Comparison of ENCODE assay signal across 8 cellular contexts in genomic region chr15:26628879-26629529, GRCh38.
DNase-seq lines count a peak whose midpoint lies in the region; ATAC-seq and TF ChIP-seq lines count a peak whose summit lies in the region.

No MANE protein-coding gene starts in this region.

- in situ Hi-C loops in ACHN (cut with HindIII; ENCODE audit: low pct_ligation_motif_present, low pct_unique_long_range_greater_than_20kb, low sequenced_read_pairs), result no loop called here

- no peaks in the 10 kb centered on the region for H3K4me1 ChIP-seq in fibroblast of lung (ENCODE audit: control insufficient read depth, extremely low read depth, insufficient read depth, low read length)

- H2AFZ ChIP-seq in fibroblast of lung (ENCODE audit: low read length), result no peak overlapping the region

- H3K4me3 ChIP-seq in fibroblast of lung (replicated peaks in 1 of 4; ENCODE audit: control extremely low read depth in 1 of 4, insufficient read depth in 1 of 4, low read depth in 3 of 4, low read length in 4 of 4), result peak overlapping the region in 2 of 4 experiments; percentile 34 to 47

- no peak for ATAC-seq in GM19351 (IDR thresholded peaks at IDR 0.05; ENCODE audit: unreplicated experiment)

- H3K27me3 ChIP-seq in fibroblast of lung (ENCODE audit: control insufficient read depth, insufficient read depth, low read length), result no peaks in the 10 kb centered on the region

- H3K9me3 ChIP-seq in fibroblast of lung (ENCODE audit: control insufficient read depth, insufficient read depth, low read depth, low read length), result no peaks in the 10 kb centered on the region

- H4K20me1 ChIP-seq in fibroblast of lung (ENCODE audit: control insufficient read depth, extremely low read depth, insufficient read depth, low read length), result no peaks in the 10 kb centered on the region

- no peaks in the 10 kb centered on the region for H3K79me2 ChIP-seq in fibroblast of lung (ENCODE audit: control insufficient read depth, insufficient read depth, low read length)

- no peak overlapping the region for H3K9ac ChIP-seq in fibroblast of lung (ENCODE audit: insufficient read depth, low read length)

- no peak overlapping the region for H3K4me2 ChIP-seq in fibroblast of lung (ENCODE audit: extremely low read depth, insufficient read depth, low read length)

- H3K27ac ChIP-seq in C4-2B (peak overlapping the region; percentile 99), fibroblast of lung (ENCODE audit: insufficient read depth, low read length) (no peak overlapping the region)

- no peaks in the 10 kb centered on the region for H3K36me3 ChIP-seq in fibroblast of lung (ENCODE audit: control insufficient read depth, insufficient read depth, low read length)

- TF ChIP-seq CTCF in C4-2B (conservative IDR thresholded peaks at IDR 0.05) (peak; percentile 22), fibroblast of lung (conservative IDR thresholded peaks at IDR 0.05 in 1 of 2, IDR thresholded peaks at IDR 0.05 in 1 of 2; ENCODE audit: low read depth in 1 of 2, low read length in 2 of 2) (no peak), GM20000 (IDR thresholded peaks at IDR 0.05; ENCODE audit: extremely low read depth, missing control alignments) (no peak)

- peak; percentile 55 for DNase-seq in NCI-H2227 treated with DMSO at 0.1 percent for 48 hours (lab: John Stamatoyannopoulos, UW)
- DNase-seq in fibroblast of lung (ENCODE audit: low read depth in 2 of 2), result peak; percentile 57 to 73
- peak in 30 of 56 donors; percentile 4 to 65 (median 23) for DNase-seq in nucleus accumbens (lab: John Stamatoyannopoulos, UW)
- DNase-seq in GM20000 (ENCODE audit: low spot score), result no peak
- no peak for DNase-seq in NCI-H1694 treated with DMSO at 0.1 percent for 48 hours (lab: John Stamatoyannopoulos, UW)
- no peak for DNase-seq in ACHN

Comparison
In these comparisons a context has a peak if more than half of its experiments do, and no peak if none do; other contexts are left out.
1. DNase-seq: peak in NCI-H2227 treated with DMSO at 0.1 percent for 48 hours (single experiment), fibroblast of lung (2 of 2) and nucleus accumbens (30 of 56); none in GM20000 (single experiment), NCI-H1694 treated with DMSO at 0.1 percent for 48 hours (single experiment) and ACHN (single experiment).